18 cellular contexts compared by ENCODE assay signal in the genomic region with DNA sequence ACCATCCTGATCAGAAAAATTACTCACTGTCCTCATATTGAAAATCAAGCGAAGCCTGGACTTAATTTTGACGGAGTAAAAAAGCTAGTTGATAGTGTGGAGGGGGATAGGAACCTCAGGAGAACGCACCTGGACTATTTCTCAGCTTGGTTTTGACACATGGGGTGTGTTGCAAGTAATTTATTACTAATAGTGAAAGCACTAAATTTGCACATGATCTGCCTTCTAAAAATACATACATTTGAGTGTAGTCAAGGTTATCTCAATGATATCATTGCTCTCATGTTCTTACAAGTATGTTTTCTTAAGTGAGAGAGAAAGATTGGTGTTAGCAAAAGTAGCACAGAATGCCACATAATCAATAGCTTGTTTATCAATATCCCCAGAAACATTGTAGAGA. TPM values are rescaled to one million over a fixed set of nuclear protein-coding genes. Genes with fewer than 3 reads are reported as not detected.
A peak's percentile ranks its signal among the peaks of the same experiment; 100 is the strongest.
DNase-seq lines count a peak whose midpoint lies in the region; ATAC-seq, FAIRE-seq and TF ChIP-seq lines count a peak whose summit lies in the region.
"Had no signal": no experiment of that assay in that cellular context is flagged by ENCODE, and none has a peak within 500 bp of the region (broad histone marks: within the 10 kb centered on the region; RNA-seq: fewer than 3 reads in every experiment).

No MANE protein-coding gene starts in this region.

- no peaks in the 10 kb centered on the region for H3K36me3 Mint-ChIP-seq in glutamatergic neuron (ENCODE audit: unreplicated experiment)

- in situ Hi-C loops in gastrocnemius medialis (cut with MboI; ENCODE audit: low sequenced_read_pairs in 4 of 4), result no loop called here

- no peak for TF ChIP-seq POLR2A in GM12891 (IDR thresholded peaks at IDR 0.05; ENCODE audit: low read depth, low read length)
- TF ChIP-seq POLR2A in gastrocnemius medialis (IDR thresholded peaks at IDR 0.05), result no peak

- H3K4me3 ChIP-seq in gastrocnemius medialis, result no peak overlapping the region
- H3K4me3 ChIP-seq: stomach had no signal

- DNase-seq in GM12891 (ENCODE audit: insufficient read length, low spot score), result peak; percentile 5
- DNase-seq in gastrocnemius medialis, result no peak
- no peak for DNase-seq in omental fat pad (ENCODE audit: low spot score)
- DNase-seq in glutamatergic neuron, result no peak
- no peak for DNase-seq in T-helper 2 cell
- DNase-seq: ACHN; activated T-cell treated with anti-CD3 and anti-CD28 coated beads, Interleukin-2, amount 50 U/mL, for 24 hours; mesendoderm; NCI-H524; stimulated activated CD4-positive, alpha-beta T cell treated with anti-CD3 and anti-CD28 coated beads, Interleukin-4, amount 100 ng/mL, for 24 hours; stomach had no signal

- H3K4me1 ChIP-seq in gastrocnemius medialis, result peaks cover 0 to 26% of the 10 kb centered on the region in 2 donors
- H3K4me1 ChIP-seq: stomach had no signal

- H3K4me1 Mint-ChIP-seq in glutamatergic neuron (ENCODE audit: low read depth, unreplicated experiment), result no peaks in the 10 kb centered on the region

- H3K27me3 Mint-ChIP-seq in glutamatergic neuron (ENCODE audit: unreplicated experiment), result no peaks in the 10 kb centered on the region

- FAIRE-seq in GM12891 (lab: Jason Lieb, UNC), result no peak

- peaks cover 4% of the 10 kb centered on the region for H3K9me3 Mint-ChIP-seq in glutamatergic neuron (ENCODE audit: unreplicated experiment)
- H3K9me3 Mint-ChIP-seq: activated T-cell treated with anti-CD3 and anti-CD28 coated beads, Interleukin-2, amount 50 U/mL, for 24 hours had no signal

- no peak overlapping the region for H3K27ac Mint-ChIP-seq in glutamatergic neuron (ENCODE audit: unreplicated experiment)
- H3K27ac Mint-ChIP-seq: activated T-cell treated with anti-CD3 and anti-CD28 coated beads, Interleukin-2, amount 50 U/mL, for 24 hours had no signal

- ATAC-seq in GM19372 (IDR thresholded peaks at IDR 0.05; ENCODE audit: low read depth, unreplicated experiment) (peak; percentile 77), HG02642 (IDR thresholded peaks at IDR 0.05; ENCODE audit: poor library complexity, unreplicated experiment) (peak; percentile 77), HG03378 (IDR thresholded peaks at IDR 0.05; ENCODE audit: unreplicated experiment) (peak; percentile 94), gastrocnemius medialis (no peak), omental fat pad (ENCODE audit: low FRiP score) (no peak)
- ATAC-seq: activated CD4-positive, CD25-positive, alpha-beta regulatory T cell treated with anti-CD3 and anti-CD28 coated beads, Interleukin-2, amount 50 U/mL, for 24 hours had no signal

- H3K36me3 ChIP-seq in gastrocnemius medialis, result no peaks in the 10 kb centered on the region
- H3K36me3 ChIP-seq: stomach had no signal

- no peaks in the 10 kb centered on the region for H3K27me3 ChIP-seq in gastrocnemius medialis

- no peaks in the 10 kb centered on the region for H3K9me3 ChIP-seq in gastrocnemius medialis
- H3K9me3 ChIP-seq: stomach had no signal

- H3K27ac ChIP-seq in gastrocnemius medialis, result no peak overlapping the region
- H3K27ac ChIP-seq: stomach had no signal

- intact Hi-C loops in gastrocnemius medialis (cut with DNase I; ENCODE audit: low total_unique reads), result no loop called here

- TF ChIP-seq CTCF in gastrocnemius medialis (IDR thresholded peaks at IDR 0.05 in 4 of 5, conservative IDR thresholded peaks at IDR 0.05 in 1 of 5) (no peak), omental fat pad (IDR thresholded peaks at IDR 0.05) (no peak), glutamatergic neuron (IDR thresholded peaks at IDR 0.05; ENCODE audit: partially characterized antibody, unreplicated experiment) (no peak)

- H3K4me3 Mint-ChIP-seq in glutamatergic neuron (ENCODE audit: unreplicated experiment), result no peak overlapping the region
- H3K4me3 Mint-ChIP-seq: activated T-cell treated with anti-CD3 and anti-CD28 coated beads, Interleukin-2, amount 50 U/mL, for 24 hours had no signal

TF ChIP-seq in GM12891, 5 proteins besides CTCF, POLR2A, EP300 and RAD21:
- no peak for TF ChIP-seq TAF1 (IDR thresholded peaks at IDR 0.05; ENCODE audit: low read depth, low read length)
- TF ChIP-seq SPI1 (IDR thresholded peaks at IDR 0.05; ENCODE audit: low read depth, low read length), result no peak
- TF ChIP-seq POLR2AphosphoS5 (IDR thresholded peaks at IDR 0.05; ENCODE audit: low read depth, low read length), result no peak
- no peak for TF ChIP-seq PAX5 (IDR thresholded peaks at IDR 0.05; ENCODE audit: insufficient read depth, low read length, severe bottlenecking)
- TF ChIP-seq POU2F2 (IDR thresholded peaks at IDR 0.05; ENCODE audit: low read depth, low read length), result no peak

RNA-seq across cellular contexts. Expression of a gene that starts 29.5 kb away (rescaled TPM):
- 0.06 TPM for polyA plus RNA-seq in GM12891 (2012; ENCODE audit: low read depth, missing spikeins)
- under 1 TPM in 2 of 4 donors, not detected in 2; 0.15 to 0.25 TPM for total RNA-seq in gastrocnemius medialis
- under 1 TPM; 0.19 to 0.37 (median 0.28) TPM for total RNA-seq in omental fat pad
- total RNA-seq in glutamatergic neuron (ENCODE audit: unreplicated experiment), result 0.12 TPM
- total RNA-seq: HT-29, pulmonary artery endothelial cell, SK-MEL-5 had no signal

RNA-seq across cellular contexts. Expression of a gene that starts 35.3 kb away (rescaled TPM):
- 0.05 TPM for polyA plus RNA-seq in GM12891 (2012; ENCODE audit: low read depth, missing spikeins)
- 10 to 100 TPM; 12.1 to 58.5 (median 21.3) TPM for total RNA-seq in gastrocnemius medialis
- total RNA-seq in omental fat pad, result under 1 TPM in 2 of 4 donors, not detected in 2; 0.09 to 0.12 TPM
- not detected for total RNA-seq in glutamatergic neuron (ENCODE audit: unreplicated experiment)

RNA-seq across cellular contexts. Expression of a gene that starts 49.6 kb away (rescaled TPM):
- not detected for polyA plus RNA-seq in GM12891 (2012; ENCODE audit: low read depth, missing spikeins)
- total RNA-seq in gastrocnemius medialis, result not detected
- total RNA-seq in omental fat pad, result 1 to 10 TPM in 1 of 4 donors, under 1 TPM in 3; 0.28 to 1.1 (median 0.34) TPM
- total RNA-seq in glutamatergic neuron (ENCODE audit: unreplicated experiment), result 0.29 TPM
- total RNA-seq: HT-29, SK-MEL-5 had no signal
- polyA plus RNA-seq: stomach had no signal

Comparison
In these comparisons a context has a peak if more than half of its experiments do, and no peak if none do; other contexts are left out.
1. ATAC-seq: peak in GM19372 (single experiment), HG02642 (single experiment) and HG03378 (single experiment); none in gastrocnemius medialis (0 of 2) and omental fat pad (single experiment).
2. RNA of a gene that starts 35.3 kb away (total RNA-seq): 12.1 to 58.5 TPM in gastrocnemius medialis; not detected in glutamatergic neuron (single experiment) and 0.09 to 0.12 TPM in omental fat pad; every median in the first group is over 10 times any median in the second.